ENCODE assay signal across 8 cellular contexts in the genomic region with DNA sequence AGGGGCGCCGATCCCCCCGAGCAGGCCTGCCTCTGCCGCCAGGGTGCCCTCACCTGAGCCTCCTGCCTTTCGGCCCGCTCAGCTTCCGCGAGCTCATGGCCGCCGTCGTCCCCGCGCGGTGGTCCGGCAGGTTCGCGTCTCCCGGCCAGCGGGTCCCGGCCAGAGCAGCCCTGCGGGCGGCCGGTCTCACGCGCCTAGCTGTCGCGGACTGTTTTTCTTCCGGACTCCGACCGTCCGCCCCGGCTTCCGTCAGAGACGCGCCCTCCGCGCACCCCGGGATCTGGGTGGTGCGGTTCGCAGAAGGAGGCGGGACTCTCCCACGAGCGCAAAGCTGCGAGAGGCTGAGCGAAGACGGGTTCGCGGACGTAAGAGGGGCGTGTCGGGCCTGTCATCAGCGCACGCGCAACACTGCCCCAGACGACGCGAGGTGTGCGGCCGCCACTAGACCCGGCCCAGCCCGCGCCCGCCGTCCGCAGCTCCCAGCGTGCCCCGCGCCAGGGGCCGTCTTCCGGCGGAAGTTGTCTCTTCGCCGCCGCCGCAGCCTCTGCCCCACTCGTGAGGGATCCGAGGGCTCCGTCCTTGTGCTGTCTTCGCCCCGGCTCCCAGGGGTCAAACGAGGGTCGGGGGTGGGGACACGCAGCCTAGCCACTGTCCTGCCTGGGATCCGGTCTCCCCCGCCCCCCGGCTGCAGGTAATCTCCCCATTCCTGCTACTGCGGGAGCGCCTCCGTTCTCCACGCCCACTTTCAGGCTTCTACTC. TPM values are rescaled to one million over a fixed set of nuclear protein-coding genes. Genes with fewer than 3 reads are reported as not detected.
DNase-seq lines count a peak whose midpoint lies in the region; ATAC-seq, FAIRE-seq and TF ChIP-seq lines count a peak whose summit lies in the region.

INPP5K (minus strand) TSS at position 210 of the 759 bp plus-strand sequence; CDS start at position 97, 113 bp downstream.

- peak; percentile 87 for ATAC-seq in GM19035 (IDR thresholded peaks at IDR 0.05; ENCODE audit: unreplicated experiment)
- ATAC-seq in HG03354 (IDR thresholded peaks at IDR 0.05; ENCODE audit: poor library complexity, severe bottlenecking, unreplicated experiment) = peak; percentile 87

- no peaks in the 10 kb centered on the region for H3K9me3 ChIP-seq in keratinocyte (ENCODE audit: control insufficient read depth, low read depth, low read length)

- peak within 1 kb of the TSS; percentile 89 for H3K9ac ChIP-seq in keratinocyte (ENCODE audit: control insufficient read depth, extremely low read depth, insufficient read depth, low read length)

- H4K20me1 ChIP-seq in keratinocyte (ENCODE audit: control insufficient read depth, extremely low read depth, insufficient read depth, low read length) = peaks cover 2% of the 10 kb centered on the region

- peak within 1 kb of the TSS; percentile 65 to 89 (median 82) for H3K4me3 ChIP-seq in keratinocyte (ENCODE audit: control insufficient read depth in 2 of 3, extremely low read depth in 1 of 3, insufficient read depth in 2 of 3, low read depth in 1 of 3, low read length in 3 of 3)

- no peaks in the 10 kb centered on the region for H3K27me3 ChIP-seq in keratinocyte (ENCODE audit: control insufficient read depth, extremely low read depth, insufficient read depth, low read length)

- peak within 1 kb of the TSS; percentile 81 for H3K27ac ChIP-seq in keratinocyte (ENCODE audit: control insufficient read depth, insufficient read depth, low read length)

- peak; percentile 69 for FAIRE-seq in keratinocyte (lab: Jason Lieb, UNC)

- no peaks in the 10 kb centered on the region for H3K9me1 ChIP-seq in keratinocyte (ENCODE audit: control insufficient read depth, extremely low read depth, insufficient read depth, low read length)

- peaks cover 30% of the 10 kb centered on the region for H3K79me2 ChIP-seq in keratinocyte (ENCODE audit: control insufficient read depth, insufficient read depth, low read length)

- DNase-seq in AML-193 (lab: John Stamatoyannopoulos, UW) (peak; percentile 81 to 83), NCI-H446 treated with DMSO at 0.1 percent for 48 hours (lab: John Stamatoyannopoulos, UW) (peak; percentile 88), cerebellar nuclear complex (lab: John Stamatoyannopoulos, UW) (peak; percentile 80 to 91), keratinocyte (ENCODE audit: low read depth, low spot score) (peak; percentile 88)
- DNase-seq in activated CD4-positive, CD25-positive, alpha-beta regulatory T cell treated with anti-CD3 and anti-CD28 coated beads, Interleukin-2, amount 50 U/mL, for 72 hours = peak; percentile 97
- DNase-seq in stimulated activated CD4-positive, alpha-beta T cell treated with anti-CD3 and anti-CD28 coated beads, Interleukin-15, amount 100 ng/mL, for 1 hour (ENCODE audit: low read depth in 1 of 2, low spot score in 1 of 2) = peak; percentile 94 to 96

- peak in 1 of 3 experiments; percentile 26 for TF ChIP-seq CTCF in keratinocyte (optimal IDR thresholded peaks at IDR 0.05 in 1 of 3, IDR thresholded peaks at IDR 0.05 in 1 of 3, conservative IDR thresholded peaks at IDR 0.05 in 1 of 3; ENCODE audit: extremely low read depth in 1 of 3, insufficient read depth in 2 of 3, low read length in 3 of 3)

- peak within 1 kb of the TSS; percentile 90 for H2AFZ ChIP-seq in keratinocyte (ENCODE audit: control insufficient read depth, low read length)

- H3K36me3 ChIP-seq in keratinocyte (ENCODE audit: control insufficient read depth in 2 of 2, extremely low read depth in 1 of 2, insufficient read depth in 2 of 2, low read length in 2 of 2) = peaks cover 17 to 24% of the 10 kb centered on the region in 2 experiments

- peak within 1 kb of the TSS; percentile 86 for H3K4me2 ChIP-seq in keratinocyte (ENCODE audit: control insufficient read depth, extremely low read depth, insufficient read depth, low read depth, low read length)

- dilution Hi-C loops in keratinocyte (cut with MboI; ENCODE audit: extremely low pct_ligation_motif_present, low sequenced_read_pairs) = no loop called here

- H3K4me1 ChIP-seq in keratinocyte (ENCODE audit: control insufficient read depth, extremely low read depth, insufficient read depth, low read length) = peaks cover 35% of the 10 kb centered on the region

RNA-seq across cellular contexts. Expression of gene INPP5K, which starts in this region (rescaled TPM):
- 19.9 to 28.0 TPM (median 23.0 TPM) in 3 replicates for polyA plus RNA-seq in keratinocyte
- 14.3 TPM for polyA plus RNA-seq in keratinocyte (2011; ENCODE audit: low read depth)
- polyA plus RNA-seq in keratinocyte (2011; cell fraction: cytosol; rRNA removed) = 22.1 and 29.6 TPM in 2 replicates
- 24.1 and 25.9 TPM in 2 replicates for polyA plus RNA-seq in keratinocyte (2011; cell fraction: nucleus; rRNA removed)
- polyA plus RNA-seq in keratinocyte (2012; ENCODE audit: low replicate concordance) = 16.0 and 33.2 TPM in 2 replicates
- 28.6 to 53.5 TPM (median 41.6 TPM) in 3 replicates for polyA minus RNA-seq in keratinocyte
- polyA minus RNA-seq in keratinocyte (2011; cell fraction: cytosol; rRNA and poly(A)+ RNA removed) = 35.7 TPM
- polyA minus RNA-seq in keratinocyte (2011; cell fraction: nucleus; rRNA and poly(A)+ RNA removed) = 24.8 and 28.7 TPM in 2 replicates

Comparison
In these comparisons a context has a peak if more than half of its experiments do, and no peak if none do; other contexts are left out.
1. Peak in every context shown above with its lines: DNase-seq, ATAC-seq, H3K4me3 ChIP-seq and H3K27ac ChIP-seq.